Comparison of ENCODE assay signal across 23 cellular contexts in the genomic region with DNA sequence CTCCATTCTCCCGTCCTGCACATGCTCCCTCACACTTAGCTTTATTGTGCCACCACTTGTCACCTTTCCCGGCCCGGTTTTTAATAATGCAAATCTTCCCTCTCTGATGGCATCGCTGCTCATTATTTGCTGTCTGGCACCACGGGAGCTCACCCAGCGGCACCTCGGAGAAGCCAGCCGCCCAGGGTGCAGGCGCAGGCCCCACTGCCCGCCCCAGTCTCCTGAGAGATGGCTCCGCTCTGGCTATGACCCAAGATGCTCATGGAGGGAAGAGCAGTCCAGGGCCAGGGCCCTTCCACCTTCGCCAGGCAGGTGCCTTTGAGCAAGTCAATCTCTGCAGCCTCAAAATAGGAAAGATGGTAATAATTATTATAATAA.
DNase-seq lines count a peak whose midpoint lies in the region; ATAC-seq, FAIRE-seq and TF ChIP-seq lines count a peak whose summit lies in the region.
"Had no signal": no experiment of that assay in that cellular context is flagged by ENCODE, and none has a peak within 500 bp of the region (broad histone marks: within the 10 kb centered on the region; RNA-seq: fewer than 3 reads in every experiment).

No MANE protein-coding gene starts in this region.

- DNase-seq in NCI-H1092 (lab: John Stamatoyannopoulos, UW) = peak; percentile 41
- peak; percentile 76 for DNase-seq in NCI-H1092 treated with DMSO at 0.1 percent for 48 hours (lab: John Stamatoyannopoulos, UW)
- DNase-seq in neuronal stem cell (ENCODE audit: low spot score) = no peak
- no peak for DNase-seq in kidney
- no peak for DNase-seq in globus pallidus (ENCODE audit: low spot score)
- no peak for DNase-seq in left cardiac atrium
- DNase-seq: ACHN; BE2C; C1 segment of cervical spinal cord; CD4-positive, CD25-positive, alpha-beta regulatory T cell; CD8-positive, alpha-beta memory T cell; COR-L47; DMS 273 treated with DMSO at 0.1 percent for 48 hours; DMS79; GDM1; HCEC 1CT had no signal

- peaks cover 14 to 34% (median 22%) of the 10 kb centered on the region in 5 experiments for H3K9me3 Mint-ChIP-seq in brain

- intact Hi-C loops in kidney (cut with DNase I) (no loop called here), left cardiac atrium (cut with DNase I) (no loop called here)

- no peak overlapping the region for H3K4ac ChIP-seq in neuronal stem cell (ENCODE audit: low read length)

- peaks cover 43% of the 10 kb centered on the region for H3K4me1 Mint-ChIP-seq in brain
- H3K4me1 Mint-ChIP-seq: CD4-positive, CD25-positive, alpha-beta regulatory T cell; CD8-positive, alpha-beta memory T cell; GM23338 had no signal

- no peaks in the 10 kb centered on the region for H3K27me3 ChIP-seq in neuronal stem cell (ENCODE audit: control insufficient read depth in 3 of 3, insufficient read depth in 3 of 3, low read depth in 1 of 3, low read length in 3 of 3)
- H3K27me3 ChIP-seq: BE2C had no signal

- H2AFZ ChIP-seq in neuronal stem cell (ENCODE audit: low read length) = no peak overlapping the region
- H2AFZ ChIP-seq: GM23338 had no signal

- H3K4me3 Mint-ChIP-seq in brain = peak overlapping the region in 2 of 5 experiments; percentile 8 to 59
- H3K4me3 Mint-ChIP-seq: CD4-positive, CD25-positive, alpha-beta regulatory T cell; CD8-positive, alpha-beta memory T cell; GM23338 had no signal

- H2BK5ac ChIP-seq in neuronal stem cell (ENCODE audit: low read length) = peak overlapping the region; percentile 83

- peaks cover 19% of the 10 kb centered on the region for H3K36me3 Mint-ChIP-seq in brain
- H3K36me3 Mint-ChIP-seq: CD4-positive, CD25-positive, alpha-beta regulatory T cell; CD8-positive, alpha-beta memory T cell had no signal

- H4K91ac ChIP-seq in neuronal stem cell (ENCODE audit: low read depth, low read length, poor library complexity) = no peak overlapping the region

- H2BK15ac ChIP-seq in neuronal stem cell (ENCODE audit: low read length) = no peak overlapping the region

- no peak for FAIRE-seq in kidney (lab: Jason Lieb, UNC)
- FAIRE-seq: A204.1, GM12892, GM18507, H54 had no signal

- no peaks in the 10 kb centered on the region for H3K79me1 ChIP-seq in neuronal stem cell (ENCODE audit: low read depth, low read length)

- H3K23ac ChIP-seq in neuronal stem cell (ENCODE audit: low read depth, low read length, poor library complexity) = peak overlapping the region; percentile 55

- H3K18ac ChIP-seq in neuronal stem cell (ENCODE audit: low read length) = peak overlapping the region; percentile 38

- H3K9me3 ChIP-seq in neuronal stem cell (replicated peaks in 1 of 2; ENCODE audit: control insufficient read depth in 2 of 2, insufficient read depth in 1 of 2, low read depth in 1 of 2, low read length in 2 of 2) (no peaks in the 10 kb centered on the region), kidney (ENCODE audit: control insufficient read depth in 1 of 2, low read length in 2 of 2) (no peaks in the 10 kb centered on the region)
- H3K9me3 ChIP-seq: BE2C had no signal

- TF ChIP-seq CTCF in brain (conservative IDR thresholded peaks at IDR 0.05) = no peak
- TF ChIP-seq CTCF in kidney (IDR thresholded peaks at IDR 0.05; ENCODE audit: borderline replicate concordance, extremely low read depth, insufficient read depth) = no peak

- no peak overlapping the region for H3K4me3 ChIP-seq in neuronal stem cell (ENCODE audit: low read length in 2 of 2)
- no peak overlapping the region for H3K4me3 ChIP-seq in kidney (ENCODE audit: low read length in 2 of 2)
- H3K4me3 ChIP-seq: GM23338 had no signal

- peak overlapping the region in 4 of 5 experiments; percentile 61 to 92 (median 88) for H3K27ac Mint-ChIP-seq in brain
- H3K27ac Mint-ChIP-seq: CD4-positive, CD25-positive, alpha-beta regulatory T cell; CD8-positive, alpha-beta memory T cell; GM23338 had no signal

- no peak overlapping the region for H2BK12ac ChIP-seq in neuronal stem cell (ENCODE audit: low read length)

- peak overlapping the region; percentile 12 for H3K9ac ChIP-seq in neuronal stem cell (ENCODE audit: low read depth, low read length, poor library complexity)
- no peak overlapping the region for H3K9ac ChIP-seq in kidney (ENCODE audit: low read length in 2 of 2)

- H3K36me3 ChIP-seq in neuronal stem cell (replicated peaks in 1 of 2; ENCODE audit: control insufficient read depth in 2 of 2, insufficient read depth in 2 of 2, low read length in 2 of 2) (no peaks in the 10 kb centered on the region), kidney (ENCODE audit: control insufficient read depth in 1 of 2, insufficient read depth in 2 of 2, low read length in 2 of 2) (no peaks in the 10 kb centered on the region)
- H3K36me3 ChIP-seq: BE2C had no signal

- H3K4me2 ChIP-seq in neuronal stem cell (ENCODE audit: insufficient read depth, low read length, poor library complexity, severe bottlenecking) = no peak overlapping the region
- H3K4me2 ChIP-seq: GM23338 had no signal

- no peak overlapping the region for H4K8ac ChIP-seq in neuronal stem cell (ENCODE audit: low read depth, low read length)

- no peak overlapping the region for H3K27ac ChIP-seq in neuronal stem cell (replicated peaks; ENCODE audit: low read length)
- H3K27ac ChIP-seq in kidney (ENCODE audit: low read depth in 2 of 2, low read length in 2 of 2) = no peak overlapping the region
- H3K27ac ChIP-seq: HL-60 had no signal

- no peak overlapping the region for H3K14ac ChIP-seq in neuronal stem cell (ENCODE audit: low read length)

- no CpG with 5 or more reads among the region's 12 CpGs for WGBS in neuronal stem cell (ENCODE audit: extremely low coverage in 2 of 2, insufficient read length in 2 of 2, insufficient replicate concordance in 1 of 2), 2 donors

- ATAC-seq in left cardiac atrium = no peak
- ATAC-seq: GM23338 had no signal

- H2BK120ac ChIP-seq in neuronal stem cell (ENCODE audit: low read depth, low read length) = no peak overlapping the region

- no peaks in the 10 kb centered on the region for H3K27me3 Mint-ChIP-seq in brain
- H3K27me3 Mint-ChIP-seq: CD4-positive, CD25-positive, alpha-beta regulatory T cell had no signal

- peak overlapping the region; percentile 68 for H2AK5ac ChIP-seq in neuronal stem cell (ENCODE audit: low read depth, low read length)

- peaks cover 6% of the 10 kb centered on the region in 2 donors for H3K4me1 ChIP-seq in neuronal stem cell (ENCODE audit: control insufficient read depth in 2 of 2, insufficient read depth in 1 of 2, low read depth in 1 of 2, low read length in 2 of 2)
- no peaks in the 10 kb centered on the region for H3K4me1 ChIP-seq in kidney (ENCODE audit: control insufficient read depth in 1 of 2, insufficient read depth in 1 of 2, low read depth in 1 of 2, low read length in 2 of 2)

Comparison
In these comparisons a context has a peak if more than half of its experiments do, and no peak if none do; other contexts are left out.
1. DNase-seq: peak in NCI-H1092 (single experiment) and NCI-H1092 treated with DMSO at 0.1 percent for 48 hours (single experiment); none in neuronal stem cell (single experiment), kidney (single experiment), globus pallidus (single experiment) and left cardiac atrium (single experiment).